8 cellular contexts compared by ENCODE assay signal in genomic region chr5:96808541-96808828, GRCh38. TPM values are rescaled to one million over a fixed set of nuclear protein-coding genes. Genes with fewer than 3 reads are reported as not detected.
DNase-seq lines count a peak whose midpoint lies in the region; ATAC-seq, FAIRE-seq and TF ChIP-seq lines count a peak whose summit lies in the region.

No MANE protein-coding gene starts in this region.

- no peaks in the 10 kb centered on the region; the same call in 2 of the 3 replicates for H3K36me3 Mint-ChIP-seq in GM23338 (ENCODE audit: low read depth)

- FAIRE-seq in frontal cortex (lab: Jason Lieb, UNC): no peak

- no peaks in the 10 kb centered on the region for H3K9me2 ChIP-seq in GM23338 (ENCODE audit: insufficient read depth)

- peak overlapping the region; percentile 91 for H3K4me3 Mint-ChIP-seq in GM23338

- H2AFZ ChIP-seq in GM23338: peak overlapping the region; percentile 45

- H3K27ac Mint-ChIP-seq in GM23338: peak overlapping the region; percentile 92

- no peaks in the 10 kb centered on the region for H3K9me3 ChIP-seq in WERI-Rb-1 (ENCODE audit: severe bottlenecking)
- no peaks in the 10 kb centered on the region for H3K9me3 ChIP-seq in skeletal muscle tissue (ENCODE audit: control insufficient read depth in 3 of 3, low read length in 3 of 3)

- peaks cover 14% of the 10 kb centered on the region for H3K27me3 Mint-ChIP-seq in GM23338 (ENCODE audit: insufficient read depth, low read depth, poor library complexity)

- H3K27me3 ChIP-seq in GM23338 (ENCODE audit: insufficient read depth): peaks cover 10% of the 10 kb centered on the region; the same call in 1 of the 2 replicates
- H3K27me3 ChIP-seq in WERI-Rb-1 (ENCODE audit: insufficient read depth, low read depth, severe bottlenecking): no peaks in the 10 kb centered on the region
- no peaks in the 10 kb centered on the region for H3K27me3 ChIP-seq in skeletal muscle tissue (ENCODE audit: control insufficient read depth in 3 of 3, insufficient read depth in 3 of 3, low read length in 3 of 3)

- H3K27ac ChIP-seq in GM23338 (ENCODE audit: low read depth) (no peak overlapping the region), WERI-Rb-1 (peak overlapping the region; percentile 98), skeletal muscle tissue (ENCODE audit: low read depth, low read length) (peak overlapping the region; percentile 98)

- H3K4me1 Mint-ChIP-seq in GM23338: peaks cover 22% of the 10 kb centered on the region

- H3K4me3 ChIP-seq in GM23338: peak overlapping the region; percentile 91
- H3K4me3 ChIP-seq in WERI-Rb-1 (ENCODE audit: low read depth, low read length): peak overlapping the region; percentile 82
- peak overlapping the region; percentile 77 to 79 for H3K4me3 ChIP-seq in foreskin fibroblast (ENCODE audit: low read depth in 1 of 2, low read length in 2 of 2)
- peak overlapping the region; percentile 88 to 97 (median 91) for H3K4me3 ChIP-seq in skeletal muscle tissue (ENCODE audit: low read length in 3 of 3)

- no peaks in the 10 kb centered on the region for H3F3A ChIP-seq in GM23338 (replicated peaks; ENCODE audit: low read depth)

- no peaks in the 10 kb centered on the region for H4K20me1 ChIP-seq in GM23338 (replicated peaks; ENCODE audit: insufficient read depth)

- H3K36me3 ChIP-seq in GM23338 (ENCODE audit: insufficient read depth) (no peaks in the 10 kb centered on the region), WERI-Rb-1 (peaks cover 3% of the 10 kb centered on the region), skeletal muscle tissue (ENCODE audit: control insufficient read depth in 3 of 3, insufficient read depth in 3 of 3, low read length in 3 of 3) (peaks cover 0 to 6% (median 4%) of the 10 kb centered on the region in 3 donors)

- ATAC-seq in GM23338: no peak

- DNase-seq in GM23338 (ENCODE audit: low spot score) (no peak), WERI-Rb-1 (no peak), foreskin fibroblast (no peak), frontal cortex (ENCODE audit: low spot score in 2 of 2) (no peak), RPMI8226 (no peak), globus pallidus (ENCODE audit: low spot score) (no peak), kidney glomerular epithelial cell (lab: John Stamatoyannopoulos, UW) (no peak)

- H3K79me2 ChIP-seq in GM23338 (replicated peaks; ENCODE audit: insufficient read depth): no peaks in the 10 kb centered on the region

- peak overlapping the region; percentile 50 to 97 (median 72) for H3K9ac ChIP-seq in skeletal muscle tissue (ENCODE audit: low read depth in 1 of 3, low read length in 3 of 3)

- H3K4me1 ChIP-seq in GM23338 (ENCODE audit: insufficient read depth) (peaks cover 17% of the 10 kb centered on the region), skeletal muscle tissue (ENCODE audit: control insufficient read depth in 3 of 3, insufficient read depth in 3 of 3, low read length in 3 of 3) (peaks cover 9 to 31% (median 21%) of the 10 kb centered on the region in 3 donors)

- TF ChIP-seq CTCF in GM23338 (conservative IDR thresholded peaks at IDR 0.05; ENCODE audit: low read depth in 2 of 2): no peak
- TF ChIP-seq CTCF in WERI-Rb-1 (IDR thresholded peaks at IDR 0.05; ENCODE audit: low read depth, low read length): no peak
- TF ChIP-seq CTCF in foreskin fibroblast (IDR thresholded peaks at IDR 0.05; ENCODE audit: low read depth, low read length): no peak

- H3K9me3 Mint-ChIP-seq in GM23338: no peaks in the 10 kb centered on the region; the same call in 1 of the 3 replicates

- peak overlapping the region; percentile 98 for H3K4me2 ChIP-seq in GM23338

TF ChIP-seq in GM23338, 12 proteins besides CTCF, POLR2A, EP300 and RAD21:
- no peak for TF ChIP-seq ZNF331 (CRISPR knock-in tag; IDR thresholded peaks at IDR 0.05; ENCODE audit: low read depth)
- no peak for TF ChIP-seq ZNF462 (CRISPR knock-in tag; IDR thresholded peaks at IDR 0.05)
- peak; percentile 66 for TF ChIP-seq POLR2AphosphoS5 (IDR thresholded peaks at IDR 0.05; ENCODE audit: low read depth)
TF ChIP-seq in GM23338: peak in this region for 1.

RNA-seq across cellular contexts. Expression of gene ERAP1, which starts 0.7 kb away (rescaled TPM):
- total RNA-seq in GM23338 (2014; rRNA removed; shearing (Covaris generic)): 14.1 and 16.5 TPM in 2 replicates
- 9.8 and 9.9 TPM in 2 replicates for polyA plus RNA-seq in GM23338 (2016; fragmentation: Nextera tagmentation; extraction: Ambion mirVana)
- total RNA-seq in skeletal muscle tissue (24.0 TPM), frontal cortex (12.6 TPM)
